6 cellular contexts compared by ENCODE assay signal in the genomic region with DNA sequence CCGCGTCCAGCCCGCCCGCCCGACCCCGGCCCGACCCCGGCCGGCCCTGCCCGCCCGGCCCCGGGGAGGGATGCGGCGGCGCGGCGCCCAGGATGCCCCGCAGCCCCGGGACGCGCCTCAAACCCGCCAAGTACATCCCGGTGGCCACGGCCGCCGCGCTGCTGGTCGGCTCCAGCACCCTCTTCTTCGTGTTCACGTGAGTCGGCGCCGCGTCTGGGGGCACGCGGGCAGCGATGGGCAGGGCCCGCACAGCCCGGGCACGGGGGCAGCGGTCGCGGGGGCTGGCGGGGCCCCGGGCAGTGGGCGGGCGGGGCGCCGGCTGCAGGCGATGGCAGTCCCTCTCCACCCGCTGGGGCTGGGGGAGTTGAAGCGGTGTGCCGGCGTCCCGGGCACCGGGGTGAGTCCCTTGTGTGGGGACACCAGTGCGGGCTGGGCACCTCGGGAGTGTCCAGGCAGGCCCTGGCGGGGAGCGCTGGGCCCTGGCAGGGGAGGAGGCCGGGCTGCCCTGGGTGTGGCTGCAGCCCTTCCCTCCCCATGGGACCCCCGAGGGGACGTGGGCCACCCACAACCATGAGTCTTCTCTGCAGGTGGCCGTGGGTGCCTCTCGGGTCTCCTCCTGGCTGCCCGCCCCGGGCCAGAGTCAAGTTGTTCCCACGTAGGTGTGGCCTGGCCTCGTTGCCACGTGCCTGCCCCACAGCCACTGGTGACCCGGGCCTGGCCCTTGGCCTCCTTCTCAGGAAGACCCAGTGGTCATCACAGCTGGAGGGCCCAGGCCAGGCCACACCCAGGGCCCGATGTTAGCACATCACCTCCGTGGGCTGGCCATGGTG. TPM values are rescaled to one million over a fixed set of nuclear protein-coding genes. Genes with fewer than 3 reads are reported as not detected.
A peak's percentile ranks its signal among the peaks of the same experiment; 100 is the strongest.
DNase-seq lines count a peak whose midpoint lies in the region; ATAC-seq and TF ChIP-seq lines count a peak whose summit lies in the region.

No MANE protein-coding gene starts in this region.

- DNase-seq in DMS53 (lab: John Stamatoyannopoulos, UW) (peak; percentile 21), DMS53 treated with DMSO at 0.1 percent for 48 hours (lab: John Stamatoyannopoulos, UW; ENCODE audit: unreplicated experiment) (no peak), lung (ENCODE audit: low spot score) (peak; percentile 56), NCI-H446 treated with DMSO at 0.1 percent for 48 hours (lab: John Stamatoyannopoulos, UW) (no peak)
- peak; percentile 56 for DNase-seq in activated naive CD4-positive, alpha-beta T cell treated with anti-CD3 and anti-CD28 coated beads, Interleukin-2, amount 10 ng/mL, durations not matched to agents 7 days and 5 days

- H3K4me1 ChIP-seq in lung (ENCODE audit: control insufficient read depth in 2 of 2, insufficient read depth in 2 of 2, low read length in 2 of 2), result peaks cover 16 to 32% of the 10 kb centered on the region in 2 donors

- no peaks in the 10 kb centered on the region for H3K27me3 ChIP-seq in lung (ENCODE audit: control insufficient read depth, insufficient read depth)

- WGBS in lung, 2 donors, result 1 to 3% methylated on average over 39 to 73 of the region's 73 CpGs

- CTCF ChIA-PET in activated naive CD4-positive, alpha-beta T cell treated with anti-CD3 and anti-CD28 coated beads, Interleukin-2, amount 10 ng/mL, durations not matched to agents 7 days and 5 days (lab: Charles Lee), result no interaction called here

- H3K9me3 Mint-ChIP-seq in activated naive CD4-positive, alpha-beta T cell treated with anti-CD3 and anti-CD28 coated beads, Interleukin-2, amount 10 ng/mL, durations not matched to agents 7 days and 5 days, result no peaks in the 10 kb centered on the region

- no peak overlapping the region for H3K27ac Mint-ChIP-seq in activated naive CD4-positive, alpha-beta T cell treated with anti-CD3 and anti-CD28 coated beads, Interleukin-2, amount 10 ng/mL, durations not matched to agents 7 days and 5 days

- peak overlapping the region; percentile 65 to 81 for H3K27ac ChIP-seq in lung (ENCODE audit: low read depth in 1 of 2, low read length in 1 of 2)

- H3K4me3 Mint-ChIP-seq in activated naive CD4-positive, alpha-beta T cell treated with anti-CD3 and anti-CD28 coated beads, Interleukin-2, amount 10 ng/mL, durations not matched to agents 7 days and 5 days, result peak overlapping the region; percentile 69

- H3K4me3 ChIP-seq in lung, result peak overlapping the region; percentile 91

- TF ChIP-seq CTCF in lung (IDR thresholded peaks at IDR 0.05; ENCODE audit: control extremely low read depth, extremely low read depth), result no peak

- ATAC-seq in lung (ENCODE audit: insufficient read depth, low FRiP score), result no peak
- ATAC-seq in GM21717 (IDR thresholded peaks at IDR 0.05; ENCODE audit: unreplicated experiment), result no peak

- H3K36me3 ChIP-seq in lung (ENCODE audit: control insufficient read depth in 2 of 2, insufficient read depth in 2 of 2, low read length in 2 of 2), result peaks cover 0 to 6% of the 10 kb centered on the region in 2 donors

- H3K9me3 ChIP-seq in lung (ENCODE audit: control insufficient read depth in 2 of 2, insufficient read depth in 1 of 2, low read length in 1 of 2), result no peaks in the 10 kb centered on the region

- peaks cover 6% of the 10 kb centered on the region for H3K36me3 Mint-ChIP-seq in activated naive CD4-positive, alpha-beta T cell treated with anti-CD3 and anti-CD28 coated beads, Interleukin-2, amount 10 ng/mL, durations not matched to agents 7 days and 5 days

- H3K27me3 Mint-ChIP-seq in activated naive CD4-positive, alpha-beta T cell treated with anti-CD3 and anti-CD28 coated beads, Interleukin-2, amount 10 ng/mL, durations not matched to agents 7 days and 5 days, result no peaks in the 10 kb centered on the region

- H3K4me1 Mint-ChIP-seq in activated naive CD4-positive, alpha-beta T cell treated with anti-CD3 and anti-CD28 coated beads, Interleukin-2, amount 10 ng/mL, durations not matched to agents 7 days and 5 days, result peaks cover 27% of the 10 kb centered on the region

RNA-seq across cellular contexts. Expression of gene ZDHHC8, which starts 0.5 kb away (rescaled TPM):
- total RNA-seq in lung, result 10 to 100 TPM; 29.1 to 75.1 TPM
- 10 to 100 TPM; 28.4 to 41.9 TPM for polyA plus RNA-seq in lung

RNA-seq across cellular contexts. Expression of gene TRMT2A, which starts 15.0 kb away (rescaled TPM):
- 10 to 100 TPM; 37.5 to 62.4 TPM for total RNA-seq in lung
- 10 to 100 TPM; 48.3 to 71.1 TPM for polyA plus RNA-seq in lung

RNA-seq across cellular contexts. Expression of gene RANBP1, which starts 16.2 kb away (rescaled TPM):
- total RNA-seq in lung, result 10 to 100 TPM; 81.5 to 84.8 TPM
- polyA plus RNA-seq in lung, result 100 to 1,000 TPM in 1 of 2 donors, 10 to 100 TPM in 1; 72.9 to 119 TPM

RNA-seq across cellular contexts. Expression of gene CCDC188, which starts 18.8 kb away (rescaled TPM):
- total RNA-seq in lung, result 1 to 10 TPM; 1.6 to 4.0 TPM
- polyA plus RNA-seq in lung, result 1 to 10 TPM in 1 of 2 donors, under 1 TPM in 1; 0.63 to 1.1 TPM

RNA-seq across cellular contexts. Expression of gene DGCR8, which starts 52.0 kb away (rescaled TPM):
- 10 to 100 TPM; 34.7 to 38.4 TPM for total RNA-seq in lung
- 10 to 100 TPM; 13.2 to 17.6 TPM for polyA plus RNA-seq in lung

Comparison
In these comparisons a context has a peak if more than half of its experiments do, and no peak if none do; other contexts are left out.
1. DNase-seq: peak in DMS53 (single experiment), activated naive CD4-positive, alpha-beta T cell treated with anti-CD3 and anti-CD28 coated beads, Interleukin-2, amount 10 ng/mL, durations not matched to agents 7 days and 5 days (single experiment) and lung (single experiment); none in DMS53 treated with DMSO at 0.1 percent for 48 hours (single experiment) and NCI-H446 treated with DMSO at 0.1 percent for 48 hours (single experiment).